In genomic region chrX:134177527-134177926, GRCh38 we compare ENCODE assay signal across 1 cellular context.
TF ChIP-seq lines count a peak whose summit lies in the region.

No MANE protein-coding gene starts in this region.

TF ChIP-seq in WTC11, 78 proteins besides CTCF, POLR2A, EP300 and RAD21 (continued from another document):
- TF ChIP-seq, protein P1, sequence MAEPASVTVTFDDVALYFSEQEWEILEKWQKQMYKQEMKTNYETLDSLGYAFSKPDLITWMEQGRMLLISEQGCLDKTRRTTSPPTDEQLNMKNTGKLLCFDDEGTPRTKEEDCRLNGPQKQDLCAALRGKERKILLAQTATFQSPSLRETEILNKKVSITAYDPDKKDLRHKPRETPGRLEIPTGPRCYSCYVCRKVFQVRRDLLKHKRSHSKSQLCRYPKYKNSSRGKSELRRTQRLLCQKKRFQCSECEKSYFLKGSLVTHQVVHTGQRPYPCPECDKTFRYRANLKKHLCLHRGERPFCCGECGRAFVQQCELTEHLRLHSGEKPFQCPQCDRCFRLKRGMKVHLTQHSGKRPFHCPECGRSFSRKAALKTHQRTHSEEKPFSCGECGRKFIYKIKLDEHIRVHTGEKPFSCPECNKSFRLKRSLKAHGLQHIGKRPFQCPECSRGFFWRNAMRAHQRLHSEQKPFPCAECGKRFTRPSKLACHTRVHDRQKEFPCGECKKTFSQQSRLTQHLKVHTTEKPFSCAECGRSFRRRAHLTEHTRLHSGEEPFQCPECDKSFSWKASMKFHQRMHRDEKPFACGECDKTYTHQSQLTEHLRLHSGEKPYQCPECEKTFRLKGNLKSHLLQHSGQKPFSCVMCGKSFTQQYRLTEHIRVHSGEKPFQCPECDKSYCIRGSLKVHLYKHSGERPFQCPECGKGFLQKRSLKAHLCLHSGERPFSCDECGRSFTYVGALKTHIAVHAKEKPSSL (CRISPR knock-in tag; conservative IDR thresholded peaks at IDR 0.05): no peak
- no peak for TF ChIP-seq RORB (CRISPR knock-in tag; IDR thresholded peaks at IDR 0.05)
- TF ChIP-seq, protein P2, sequence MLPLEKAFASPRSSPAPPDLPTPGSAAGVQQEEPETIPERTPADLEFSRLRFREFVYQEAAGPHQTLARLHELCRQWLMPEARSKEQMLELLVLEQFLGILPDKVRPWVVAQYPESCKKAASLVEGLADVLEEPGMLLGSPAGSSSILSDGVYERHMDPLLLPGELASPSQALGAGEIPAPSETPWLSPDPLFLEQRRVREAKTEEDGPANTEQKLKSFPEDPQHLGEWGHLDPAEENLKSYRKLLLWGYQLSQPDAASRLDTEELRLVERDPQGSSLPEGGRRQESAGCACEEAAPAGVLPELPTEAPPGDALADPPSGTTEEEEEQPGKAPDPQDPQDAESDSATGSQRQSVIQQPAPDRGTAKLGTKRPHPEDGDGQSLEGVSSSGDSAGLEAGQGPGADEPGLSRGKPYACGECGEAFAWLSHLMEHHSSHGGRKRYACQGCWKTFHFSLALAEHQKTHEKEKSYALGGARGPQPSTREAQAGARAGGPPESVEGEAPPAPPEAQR (CRISPR knock-in tag; IDR thresholded peaks at IDR 0.05): no peak
